24 cellular contexts compared by ENCODE assay signal in genomic region chr16:49947907-49948678, GRCh38.
DNase-seq lines count a peak whose midpoint lies in the region; ATAC-seq, FAIRE-seq and TF ChIP-seq lines count a peak whose summit lies in the region.
"Had no signal": no experiment of that assay in that cellular context is flagged by ENCODE, and none has a peak within 500 bp of the region (broad histone marks: within the 10 kb centered on the region; RNA-seq: fewer than 3 reads in every experiment).

No MANE protein-coding gene starts in this region.

- no peak for TF ChIP-seq POLR2A in HepG2 (IDR thresholded peaks at IDR 0.05; ENCODE audit: insufficient read depth in 1 of 2, low read depth in 2 of 2, low read length in 2 of 2)
- no peak for TF ChIP-seq POLR2A in right lobe of liver (IDR thresholded peaks at IDR 0.05)

- DNase-seq in HepG2 (ENCODE audit: low spot score) (no peak), right lobe of liver (no peak), NCI-H748 (lab: John Stamatoyannopoulos, UW; ENCODE audit: unreplicated experiment) (peak; percentile 80), epithelial cell of esophagus (ENCODE audit: low read depth) (peak; percentile 55), hypothalamus (lab: John Stamatoyannopoulos, UW) (no peak), T1000 (lab: John Stamatoyannopoulos, UW) (no peak)
- DNase-seq: CD4-positive, alpha-beta T cell; DMS79 treated with DMSO at 0.1 percent for 48 hours; GF-D8; Karpas-422; NCI-H1092 treated with DMSO at 0.1 percent for 48 hours; NCI-H1436; NCI-H187; NCI-H2081 treated with DMSO at 0.1 percent for 48 hours; NCI-H2171 treated with DMSO at 0.1 percent for 48 hours; NCI-H345; NCI-H524 treated with DMSO at 0.1 percent for 48 hours; SHP77 treated with DMSO at 0.1 percent for 48 hours had no signal

- H3K4me3 ChIP-seq in HepG2 (replicated peaks in 1 of 3; ENCODE audit: insufficient read depth in 1 of 3, low read depth in 2 of 3, low read length in 3 of 3) (no peak overlapping the region), right lobe of liver (no peak overlapping the region), epithelial cell of esophagus (ENCODE audit: low read length) (no peak overlapping the region)

- no peak overlapping the region for H3K4me2 ChIP-seq in HepG2 (ENCODE audit: low read depth, low read length)

- H4K20me1 ChIP-seq in HepG2 (ENCODE audit: insufficient read depth, low read length) = no peaks in the 10 kb centered on the region

- H3K9me3 ChIP-seq in HepG2 (ENCODE audit: low read length) = no peaks in the 10 kb centered on the region
- no peaks in the 10 kb centered on the region for H3K9me3 ChIP-seq in right lobe of liver

- H3K9ac ChIP-seq in HepG2 (ENCODE audit: insufficient read depth, low read depth, low read length) = no peak overlapping the region

- H3K36me3 ChIP-seq in HepG2 (replicated peaks in 1 of 2; ENCODE audit: control insufficient read depth in 1 of 2, insufficient read depth in 2 of 2, low read length in 2 of 2) (no peaks in the 10 kb centered on the region), right lobe of liver (no peaks in the 10 kb centered on the region)

- CTCF ChIA-PET in HepG2 (lab: Yijun Ruan, JAX; ENCODE audit: low intra/inter-chr PET ratio, low total read pairs) = no interaction called here

- no TSS peak for BruUV-seq in HepG2 (replicated peaks; lab: Mats Ljungman, UMichigan)

- no peaks in the 10 kb centered on the region for H3K79me2 ChIP-seq in HepG2 (ENCODE audit: insufficient read depth, low read length)

- TF ChIP-seq CTCF in HepG2 (CRISPR knock-in tag; IDR thresholded peaks at IDR 0.05) (no peak), right lobe of liver (IDR thresholded peaks at IDR 0.05) (no peak), epithelial cell of esophagus (IDR thresholded peaks at IDR 0.05; ENCODE audit: insufficient read depth, low read depth, low read length, missing control alignments) (no peak)

- 52% methylated on average over 7 of the region's 7 CpGs for WGBS in HepG2 (ENCODE audit: low lambda C conversion rate)
- WGBS in right lobe of liver (ENCODE audit: insufficient coverage, low coverage, low lambda C conversion rate, missing lambda C conversion rate) = 76% methylated on average over 5 of the region's 7 CpGs

- no peak for TF ChIP-seq EP300 in HepG2 (IDR thresholded peaks at IDR 0.05; ENCODE audit: low read depth in 2 of 2, low read length in 2 of 2)
- TF ChIP-seq EP300 in HepG2 (CRISPR knock-in tag; IDR thresholded peaks at IDR 0.05; ENCODE audit: borderline replicate concordance) = no peak

- no peak for FAIRE-seq in HepG2 (lab: Jason Lieb, UNC)
- FAIRE-seq: D721Med, GM12891 had no signal

- H3K27me3 ChIP-seq in HepG2 (ENCODE audit: control insufficient read depth in 1 of 2, insufficient read depth in 2 of 2, low read length in 2 of 2) (peaks cover 0 to 8% of the 10 kb centered on the region in 2 experiments; a peak in 2 of 5 replicates), right lobe of liver (no peaks in the 10 kb centered on the region)

- POLR2A ChIA-PET in HepG2 (lab: Yijun Ruan, JAX) = no interaction called here

- intact Hi-C loops in HepG2 (cut with micrococcal nuclease; ENCODE audit: unreplicated experiment) (no loop called here), right lobe of liver (cut with DNase I) (no loop called here)

- in situ Hi-C loops in HepG2 (cut with HindIII; ENCODE audit: extremely low pct_ligation_motif_present, low pct_unique_long_range_greater_than_20kb) = no loop called here

- no peak for TF ChIP-seq RAD21 in HepG2 (CRISPR knock-in tag; IDR thresholded peaks at IDR 0.05)

- H3K27ac ChIP-seq in HepG2 (ENCODE audit: extremely low read length, insufficient read depth, low read length) (no peak overlapping the region), right lobe of liver (no peak overlapping the region)
- H3K27ac ChIP-seq: HL-60 had no signal

- H3K4me1 ChIP-seq in HepG2 (ENCODE audit: insufficient read depth, low read length) (no peaks in the 10 kb centered on the region), right lobe of liver (no peaks in the 10 kb centered on the region)

- H2AFZ ChIP-seq in HepG2 (ENCODE audit: low read length) = no peak overlapping the region

- ATAC-seq in HepG2 (no peak), right lobe of liver (no peak), GM21576 (IDR thresholded peaks at IDR 0.05; ENCODE audit: unreplicated experiment) (no peak)
- ATAC-seq: HCT116, Panc1 had no signal

TF ChIP-seq in HepG2, 621 proteins besides CTCF, POLR2A, EP300 and RAD21:
- TF ChIP-seq MTA3 (CRISPR knock-in tag; IDR thresholded peaks at IDR 0.05) (no peak), ZNF256 (CRISPR knock-in tag; conservative IDR thresholded peaks at IDR 0.05) (no peak), SMAD9 (CRISPR knock-in tag; IDR thresholded peaks at IDR 0.05) (no peak), MXD4 (CRISPR knock-in tag; IDR thresholded peaks at IDR 0.05) (no peak), CENPT (CRISPR knock-in tag; IDR thresholded peaks at IDR 0.05; ENCODE audit: low read depth) (no peak), MNT (IDR thresholded peaks at IDR 0.05) (peak; percentile 57), CENPBD1 (CRISPR knock-in tag; IDR thresholded peaks at IDR 0.05; ENCODE audit: borderline replicate concordance, low read depth) (no peak), ZNF879 (CRISPR knock-in tag; IDR thresholded peaks at IDR 0.05) (no peak), NAIF1 (CRISPR knock-in tag; IDR thresholded peaks at IDR 0.05; ENCODE audit: borderline replicate concordance) (no peak)

Comparison
In these comparisons a context has a peak if more than half of its experiments do, and no peak if none do; other contexts are left out.
1. DNase-seq: peak in NCI-H748 (single experiment) and epithelial cell of esophagus (single experiment); none in HepG2 (single experiment), right lobe of liver (0 of 3), hypothalamus (0 of 51) and T1000 (single experiment).